In genomic region chr1:171251042-171251740, GRCh38 we compare ENCODE assay signal across 9 cellular contexts. TPM values are rescaled to one million over a fixed set of nuclear protein-coding genes. Genes with fewer than 3 reads are reported as not detected.
A peak's percentile ranks its signal among the peaks of the same experiment; 100 is the strongest.
DNase-seq lines count a peak whose midpoint lies in the region; ATAC-seq and TF ChIP-seq lines count a peak whose summit lies in the region.
"Had no signal": no experiment of that assay in that cellular context is flagged by ENCODE, and none has a peak within 500 bp of the region (broad histone marks: within the 10 kb centered on the region; RNA-seq: fewer than 3 reads in every experiment).

No MANE protein-coding gene starts in this region.

- intact Hi-C loops in left ventricle myocardium superior (cut with micrococcal nuclease) = no loop called here

- DNase-seq in COR-L47 (lab: John Stamatoyannopoulos, UW) (peak; percentile 29), NCI-H2107 treated with DMSO at 0.1 percent for 48 hours (lab: John Stamatoyannopoulos, UW; ENCODE audit: unreplicated experiment) (peak; percentile 84), left ventricle myocardium superior (no peak), retina (peak; percentile 73), GM13977 (ENCODE audit: low spot score) (no peak), ecto neural progenitor cell (ENCODE audit: low spot score) (no peak)
- peak; percentile 8 for DNase-seq in activated effector memory CD4-positive, alpha-beta T cell treated with Interleukin-2 at 50 U/mL for 16 hours

- ATAC-seq in GM21786 (IDR thresholded peaks at IDR 0.05; ENCODE audit: unreplicated experiment) (peak; percentile 38), left ventricle myocardium superior (peak; percentile 53)

- in situ Hi-C loops in GM13977 (cut with MboI; ENCODE audit: low pct_unique_long_range_greater_than_20kb, low sequenced_read_pairs, unreplicated experiment) = loop anchor here (10.0 kb wide), 1 partner anchor 54 kb away; no protein-coding TSS in a partner anchor

- no peak for TF ChIP-seq CTCF in GM13977 (IDR thresholded peaks at IDR 0.05; ENCODE audit: extremely low read depth, insufficient read depth, missing control alignments)

RNA-seq across cellular contexts. Expression of gene FMO1, which starts 2.9 kb away (rescaled TPM):
- 0.59 TPM for total RNA-seq in left ventricle myocardium superior
- total RNA-seq: pulmonary artery endothelial cell had no signal

Comparison
In these comparisons a context has a peak if more than half of its experiments do, and no peak if none do; other contexts are left out.
1. DNase-seq: peak in COR-L47 (single experiment), NCI-H2107 treated with DMSO at 0.1 percent for 48 hours (single experiment), activated effector memory CD4-positive, alpha-beta T cell treated with Interleukin-2 at 50 U/mL for 16 hours (single experiment) and retina (single experiment); none in left ventricle myocardium superior (single experiment), GM13977 (single experiment) and ecto neural progenitor cell (single experiment).